Comparison of ENCODE assay signal across 10 cellular contexts in the genomic region with DNA sequence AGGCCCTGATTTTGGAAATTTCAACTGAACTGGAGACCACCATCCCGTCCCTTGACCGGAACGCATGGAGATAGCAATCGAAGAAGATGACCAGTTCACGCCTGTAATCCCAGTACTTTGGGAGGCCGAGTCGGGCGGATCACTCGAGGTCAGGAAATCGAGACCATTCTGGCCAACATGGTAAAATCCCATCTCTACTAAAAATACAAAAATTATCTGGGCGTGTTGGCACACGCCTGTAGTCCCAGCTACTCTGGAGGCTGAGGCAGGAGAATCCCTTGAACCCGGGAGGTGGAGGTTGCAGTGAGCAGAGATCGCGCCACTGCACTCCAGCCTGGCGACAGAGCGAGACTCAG. TPM values are rescaled to one million over a fixed set of nuclear protein-coding genes. Genes with fewer than 3 reads are reported as not detected.
DNase-seq lines count a peak whose midpoint lies in the region; ATAC-seq and TF ChIP-seq lines count a peak whose summit lies in the region.
"Not testable (repeated sequence)": the region's sequence is repeated elsewhere in the genome, so short reads cannot be mapped to it uniquely, and the experiment has no call there.
"Had no signal": no experiment of that assay in that cellular context is flagged by ENCODE, and none has a peak within 500 bp of the region (broad histone marks: within the 10 kb centered on the region; RNA-seq: fewer than 3 reads in every experiment).

No MANE protein-coding gene starts in this region.

- H3K4me1 Mint-ChIP-seq in T-helper 1 cell treated with Interleukin-12 subunit alpha and Interleukin-12 subunit beta and Interleukin-4 antibody, amounts not matched to agents 30 μg/mL and 1 μg/mL, for 36 hours (ENCODE audit: low read depth); activated naive CD4-positive, alpha-beta T cell treated with anti-CD3 and anti-CD28 coated beads for 36 hours (ENCODE audit: low read depth); nephron progenitor cell; stimulated activated naive CD8-positive, alpha-beta T cell treated with anti-CD3 and anti-CD28 coated beads, Interleukin-15, Interleukin-2, amounts not matched to agents 100 ng/mL and 50 ng/mL, for 24 hours (ENCODE audit: low read depth): not testable (repeated sequence)

- H3K27ac ChIP-seq in colonic mucosa, heart right ventricle: not testable (repeated sequence)

- H3K27me3 ChIP-seq in colonic mucosa: not testable (repeated sequence)
- peaks cover 0 to 51% (median 5%) of the 10 kb centered on the region in 7 donors for H3K27me3 ChIP-seq in heart right ventricle

- intact Hi-C loops in activated naive CD4-positive, alpha-beta T cell treated with anti-CD3 and anti-CD28 coated beads for 36 hours (cut with micrococcal nuclease); colonic mucosa (cut with DNase I); heart right ventricle (cut with DNase I): not testable (repeated sequence)

- H3K4me1 ChIP-seq in colonic mucosa: not testable (repeated sequence)
- peaks cover 0 to 15% (median 4%) of the 10 kb centered on the region in 9 donors for H3K4me1 ChIP-seq in heart right ventricle

- H3K4me3 ChIP-seq in AG04449 (ENCODE audit: low read depth, low read length) (peak overlapping the region; percentile 63; the same call in 1 of the 2 replicates), HFF-Myc (replicated peaks; ENCODE audit: low read depth, low read length) (peak overlapping the region; percentile 51), colonic mucosa (peak overlapping the region; percentile 47), heart right ventricle (peak overlapping the region in 9 of 10 donors; percentile 33 to 69 (median 56))

- H3K36me3 Mint-ChIP-seq in T-helper 1 cell treated with Interleukin-12 subunit alpha and Interleukin-12 subunit beta and Interleukin-4 antibody, amounts not matched to agents 30 μg/mL and 1 μg/mL, for 36 hours (ENCODE audit: low read depth); activated naive CD4-positive, alpha-beta T cell treated with anti-CD3 and anti-CD28 coated beads for 36 hours (ENCODE audit: low read depth); nephron progenitor cell (ENCODE audit: low read depth); stimulated activated naive CD8-positive, alpha-beta T cell treated with anti-CD3 and anti-CD28 coated beads, Interleukin-15, Interleukin-2, amounts not matched to agents 100 ng/mL and 50 ng/mL, for 24 hours (ENCODE audit: low read depth): not testable (repeated sequence)

- not testable (repeated sequence) for H3K27ac Mint-ChIP-seq in T-helper 1 cell treated with Interleukin-12 subunit alpha and Interleukin-12 subunit beta and Interleukin-4 antibody, amounts not matched to agents 30 μg/mL and 1 μg/mL, for 36 hours; activated naive CD4-positive, alpha-beta T cell treated with anti-CD3 and anti-CD28 coated beads for 36 hours; nephron progenitor cell; stimulated activated naive CD8-positive, alpha-beta T cell treated with anti-CD3 and anti-CD28 coated beads, Interleukin-15, Interleukin-2, amounts not matched to agents 100 ng/mL and 50 ng/mL, for 24 hours

- not testable (repeated sequence) for H3K9me3 ChIP-seq in colonic mucosa, heart right ventricle

- H3K4me3 Mint-ChIP-seq in T-helper 1 cell treated with Interleukin-12 subunit alpha and Interleukin-12 subunit beta and Interleukin-4 antibody, amounts not matched to agents 30 μg/mL and 1 μg/mL, for 36 hours: peak overlapping the region; percentile 61
- H3K4me3 Mint-ChIP-seq in activated naive CD4-positive, alpha-beta T cell treated with anti-CD3 and anti-CD28 coated beads for 36 hours: peak overlapping the region; percentile 73
- peak overlapping the region; percentile 88 for H3K4me3 Mint-ChIP-seq in nephron progenitor cell
- H3K4me3 Mint-ChIP-seq in stimulated activated naive CD8-positive, alpha-beta T cell treated with anti-CD3 and anti-CD28 coated beads, Interleukin-15, Interleukin-2, amounts not matched to agents 100 ng/mL and 50 ng/mL, for 24 hours: peak overlapping the region; percentile 78

- TF ChIP-seq CTCF in AG04449 (IDR thresholded peaks at IDR 0.05; ENCODE audit: insufficient read depth, low read length, missing control alignments); HFF-Myc (IDR thresholded peaks at IDR 0.05; ENCODE audit: low read depth, low read length, missing control alignments); colonic mucosa (IDR thresholded peaks at IDR 0.05); heart right ventricle (IDR thresholded peaks at IDR 0.05); nephron progenitor cell (IDR thresholded peaks at IDR 0.05): not testable (repeated sequence)

- not testable (repeated sequence) for H3K36me3 ChIP-seq in colonic mucosa, heart right ventricle

- POLR2A ChIA-PET in AG04449 (lab: Yijun Ruan, JAX): not testable (repeated sequence)

- not testable (repeated sequence) for DNase-seq in AG04449 (ENCODE audit: low read depth, low spot score); activated naive CD4-positive, alpha-beta T cell treated with anti-CD3 and anti-CD28 coated beads for 36 hours; colonic mucosa; heart right ventricle; nephron progenitor cell
- peak; percentile 20 for DNase-seq in HFF-Myc (ENCODE audit: extremely low read depth, low read depth)

- CTCF ChIA-PET in AG04449 (lab: Yijun Ruan, JAX); activated naive CD4-positive, alpha-beta T cell treated with anti-CD3 and anti-CD28 coated beads for 36 hours (lab: Charles Lee): not testable (repeated sequence)

- WGBS in heart right ventricle, 2 donors: 32 to 33% methylated on average over 17 of the region's 17 CpGs

- not testable (repeated sequence) for H3K9me3 Mint-ChIP-seq in T-helper 1 cell treated with Interleukin-12 subunit alpha and Interleukin-12 subunit beta and Interleukin-4 antibody, amounts not matched to agents 30 μg/mL and 1 μg/mL, for 36 hours; activated naive CD4-positive, alpha-beta T cell treated with anti-CD3 and anti-CD28 coated beads for 36 hours; nephron progenitor cell; stimulated activated naive CD8-positive, alpha-beta T cell treated with anti-CD3 and anti-CD28 coated beads, Interleukin-15, Interleukin-2, amounts not matched to agents 100 ng/mL and 50 ng/mL, for 24 hours

- not testable (repeated sequence) for ATAC-seq in heart right ventricle

- peaks cover 31% of the 10 kb centered on the region for H3K27me3 Mint-ChIP-seq in T-helper 1 cell treated with Interleukin-12 subunit alpha and Interleukin-12 subunit beta and Interleukin-4 antibody, amounts not matched to agents 30 μg/mL and 1 μg/mL, for 36 hours (ENCODE audit: low read depth)
- H3K27me3 Mint-ChIP-seq in activated naive CD4-positive, alpha-beta T cell treated with anti-CD3 and anti-CD28 coated beads for 36 hours (ENCODE audit: low read depth): not testable (repeated sequence)
- peaks cover 74% of the 10 kb centered on the region for H3K27me3 Mint-ChIP-seq in nephron progenitor cell (ENCODE audit: low read depth, poor library complexity)
- peaks cover 31% of the 10 kb centered on the region for H3K27me3 Mint-ChIP-seq in stimulated activated naive CD8-positive, alpha-beta T cell treated with anti-CD3 and anti-CD28 coated beads, Interleukin-15, Interleukin-2, amounts not matched to agents 100 ng/mL and 50 ng/mL, for 24 hours

- H3K9ac ChIP-seq in colonic mucosa (ENCODE audit: low read depth in 2 of 2, low read length in 2 of 2): not testable (repeated sequence)

RNA-seq across cellular contexts. Expression of a gene that starts 25.1 kb away (rescaled TPM):
- not detected for total RNA-seq in activated naive CD4-positive, alpha-beta T cell treated with anti-CD3 and anti-CD28 coated beads for 36 hours
- total RNA-seq in colonic mucosa (not detected), heart right ventricle (not detected)
- under 1 TPM in 1 of 2 donors, not detected in 1; 0.04 TPM for polyA plus RNA-seq in heart right ventricle
- total RNA-seq: LHCN-M2, lung microvascular endothelial cell had no signal
